Comparison of ENCODE assay signal across 1 cellular context in genomic region chr6:163711615-163712568, GRCh38.
TF ChIP-seq lines count a peak whose summit lies in the region.

No MANE protein-coding gene starts in this region.

TF ChIP-seq in GM12878, 131 proteins besides CTCF, POLR2A, EP300 and RAD21 (continued from another document):
- TF ChIP-seq IKZF2 (IDR thresholded peaks at IDR 0.05) (peak; percentile 30 to 45; a peak in 3 of 4 replicates), MEF2B (IDR thresholded peaks at IDR 0.05; ENCODE audit: partially characterized antibody, poor library complexity, severe bottlenecking) (peak; percentile 44), TARDBP (IDR thresholded peaks at IDR 0.05; ENCODE audit: borderline replicate concordance) (no peak), BCLAF1 (IDR thresholded peaks at IDR 0.05) (no peak), ESRRA (IDR thresholded peaks at IDR 0.05; ENCODE audit: low read length) (no peak), RUNX3 (IDR thresholded peaks at IDR 0.05; ENCODE audit: low read length) (peak; percentile 65), IKZF1 (conservative IDR thresholded peaks at IDR 0.05) (peak; percentile 34; the same call in 1 of the 2 replicates), SPI1 (IDR thresholded peaks at IDR 0.05; ENCODE audit: borderline replicate concordance, insufficient read depth, low read depth, low read length) (peak; percentile 52; the same call in 1 of the 2 replicates), TCF12 (IDR thresholded peaks at IDR 0.05; ENCODE audit: low read depth, low read length) (peak; percentile 53; the same call in 1 of the 2 replicates), CBX5 (IDR thresholded peaks at IDR 0.05; ENCODE audit: low read depth) (peak; percentile 43; the same call in 1 of the 2 replicates), RELA (IDR thresholded peaks at IDR 0.05; ENCODE audit: borderline replicate concordance, partially characterized antibody) (no peak), GABPA (IDR thresholded peaks at IDR 0.05; ENCODE audit: low read depth) (no peak), ZNF274 (IDR thresholded peaks at IDR 0.05; ENCODE audit: insufficient read depth, insufficient read length) (no peak), ASH2L (IDR thresholded peaks at IDR 0.05; ENCODE audit: borderline replicate concordance, low read depth) (no peak), RB1 (IDR thresholded peaks at IDR 0.05; ENCODE audit: borderline replicate concordance) (no peak), SIN3A (IDR thresholded peaks at IDR 0.05; ENCODE audit: low read depth, low read length) (no peak)
